In genomic region chr5:77302653-77303052, GRCh38 we compare ENCODE assay signal across 24 cellular contexts.
"Had no signal": no experiment of that assay in that cellular context is flagged by ENCODE, and none has a peak within 500 bp of the region (broad histone marks: within the 10 kb centered on the region; RNA-seq: fewer than 3 reads in every experiment).

No MANE protein-coding gene starts in this region.

- H3K27ac Mint-ChIP-seq: activated B cell treated with CpG ODN at 0.5 μM for 24 hours; activated CD4-positive, alpha-beta memory T cell treated with anti-CD3 and anti-CD28 coated beads for 36 hours; activated CD4-positive, alpha-beta T cell treated with anti-CD3 and anti-CD28 coated beads, Interleukin-2, amount 10 ng/mL, durations not matched to agents 7 days and 5 days; activated T-cell treated with anti-CD3 and anti-CD28 coated beads, Interleukin-2, amount 50 U/mL, for 72 hours; activated T-helper 2 cell treated with anti-CD3 and anti-CD28 coated beads, Interferon-gamma antibody, Interleukin-2, Interleukin-4, amounts not matched to agents 10 μg/mL and 5 μg/mL and 100 μg/mL, durations not matched to agents 14 hours and 24 hours and 36 hours; brain; T-helper 17 cell had no signal

- H3K4me1 Mint-ChIP-seq: activated B cell treated with CpG ODN at 0.5 μM for 24 hours; activated CD4-positive, alpha-beta T cell treated with anti-CD3 and anti-CD28 coated beads, Interleukin-2, amount 10 ng/mL, durations not matched to agents 7 days and 5 days; central memory CD8-positive, alpha-beta T cell; T-helper 17 cell had no signal

- ATAC-seq: activated T-cell treated with anti-CD3 and anti-CD28 coated beads, Interleukin-2, amount 50 U/mL, for 72 hours; T-helper 17 cell had no signal

- H3K27me3 Mint-ChIP-seq: activated B cell treated with CpG ODN at 0.5 μM for 24 hours; activated CD4-positive, alpha-beta memory T cell treated with anti-CD3 and anti-CD28 coated beads for 36 hours; activated CD4-positive, alpha-beta T cell treated with anti-CD3 and anti-CD28 coated beads, Interleukin-2, amount 10 ng/mL, durations not matched to agents 7 days and 5 days; brain had no signal

- H3K9me3 Mint-ChIP-seq: activated B cell treated with CpG ODN at 0.5 μM for 24 hours; activated CD4-positive, alpha-beta memory T cell treated with anti-CD3 and anti-CD28 coated beads for 36 hours; activated CD4-positive, alpha-beta T cell treated with anti-CD3 and anti-CD28 coated beads, Interleukin-2, amount 10 ng/mL, durations not matched to agents 7 days and 5 days; activated T-helper 2 cell treated with anti-CD3 and anti-CD28 coated beads, Interferon-gamma antibody, Interleukin-2, Interleukin-4, amounts not matched to agents 10 μg/mL and 5 μg/mL and 100 μg/mL, durations not matched to agents 14 hours and 24 hours and 36 hours; brain; central memory CD8-positive, alpha-beta T cell had no signal

- H3K36me3 Mint-ChIP-seq: activated CD4-positive, alpha-beta memory T cell treated with anti-CD3 and anti-CD28 coated beads for 36 hours; brain had no signal

- H3K4me3 Mint-ChIP-seq: activated B cell treated with CpG ODN at 0.5 μM for 24 hours; activated CD4-positive, alpha-beta memory T cell treated with anti-CD3 and anti-CD28 coated beads for 36 hours; activated CD4-positive, alpha-beta T cell treated with anti-CD3 and anti-CD28 coated beads, Interleukin-2, amount 10 ng/mL, durations not matched to agents 7 days and 5 days; activated T-cell treated with anti-CD3 and anti-CD28 coated beads, Interleukin-2, amount 50 U/mL, for 72 hours; brain; central memory CD8-positive, alpha-beta T cell; T-helper 17 cell had no signal

- DNase-seq: activated B cell treated with CpG ODN at 0.5 μM for 24 hours; activated CD4-positive, alpha-beta memory T cell treated with anti-CD3 and anti-CD28 coated beads for 36 hours; activated CD4-positive, alpha-beta T cell treated with anti-CD3 and anti-CD28 coated beads, Interleukin-2, amount 10 ng/mL, durations not matched to agents 7 days and 5 days; activated CD8-positive, alpha-beta memory T cell treated with anti-CD3 and anti-CD28 coated beads, Interleukin-2, amount 50 U/mL, for 4 hours; activated naive CD4-positive, alpha-beta T cell treated with anti-CD3 and anti-CD28 coated beads, Interleukin-2, amount 50 U/mL, for 16 hours; activated T-cell treated with anti-CD3 and anti-CD28 coated beads, Interleukin-2, amount 50 U/mL, for 72 hours; amygdala; KBM-7; NCI-H1048; NCI-H146; NCI-H187 treated with DMSO at 0.1 percent for 48 hours; NCI-H2081 treated with DMSO at 0.1 percent for 48 hours; NCI-H2171; NCI-H2227 treated with DMSO at 0.1 percent for 48 hours; NCI-H526; NCI-H774; NK-92 treated with Interleukin-12 subunit alpha and Interleukin-12 subunit beta, amount 100 ng/mL, for 24 hours; PC-3; SHP77; T-helper 17 cell; T-helper 9 cell had no signal
